ENCODE assay signal across 17 cellular contexts in genomic region chr6:3869632-3870527, GRCh38. TPM values are rescaled to one million over a fixed set of nuclear protein-coding genes. Genes with fewer than 3 reads are reported as not detected.
DNase-seq lines count a peak whose midpoint lies in the region; ATAC-seq and TF ChIP-seq lines count a peak whose summit lies in the region.
"Had no signal": no experiment of that assay in that cellular context is flagged by ENCODE, and none has a peak within 500 bp of the region (broad histone marks: within the 10 kb centered on the region; RNA-seq: fewer than 3 reads in every experiment).

No MANE protein-coding gene starts in this region.

- H3K4me3 ChIP-seq in transverse colon = no peak overlapping the region
- H3K4me3 ChIP-seq: psoas muscle had no signal

- TF ChIP-seq POLR2A in transverse colon (IDR thresholded peaks at IDR 0.05) = no peak

- no peak for TF ChIP-seq CTCF in transverse colon (IDR thresholded peaks at IDR 0.05)

- intact Hi-C loops in transverse colon (cut with DNase I; ENCODE audit: low total_unique reads) = no loop called here

- no peaks in the 10 kb centered on the region for H3K36me3 ChIP-seq in transverse colon

- no peaks in the 10 kb centered on the region for H3K27me3 ChIP-seq in transverse colon

- ATAC-seq in activated CD4-positive, CD25-positive, alpha-beta regulatory T cell treated with anti-CD3 and anti-CD28 coated beads, Interleukin-2, amount 50 U/mL, for 24 hours = peak; percentile 78
- ATAC-seq in left lobe of liver = peak; percentile 59
- no peak for ATAC-seq in HG02870 (IDR thresholded peaks at IDR 0.05; ENCODE audit: unreplicated experiment)
- ATAC-seq: esophagus mucosa, HCT116, psoas muscle, SK-N-SH treated with all-trans-retinoic acid at 6 μM for 48 hours had no signal

- H3K4me1 ChIP-seq in transverse colon = peaks cover 0 to 14% (median 8%) of the 10 kb centered on the region in 4 donors
- H3K4me1 ChIP-seq: psoas muscle had no signal

- H3K9me3 ChIP-seq in transverse colon = no peaks in the 10 kb centered on the region
- H3K9me3 ChIP-seq: psoas muscle had no signal

- peak; percentile 39 for DNase-seq in stimulated activated naive CD4-positive, alpha-beta T cell treated with Interleukin-2 at 50 U/mL for 16 hours (lab: John Stamatoyannopoulos, UW)
- DNase-seq in stimulated activated naive CD4-positive, alpha-beta T cell (lab: John Stamatoyannopoulos, UW) = no peak
- DNase-seq in left lobe of liver (ENCODE audit: low spot score) (peak; percentile 48), transverse colon (peak; percentile 19), D341Med (ENCODE audit: low spot score) (no peak), cerebellar cortex (ENCODE audit: low spot score) (no peak)
- DNase-seq: activated B cell treated with CpG ODN at 0.5 μM for 24 hours, caudate nucleus, GF-D8, mesendoderm, psoas muscle had no signal

- in situ Hi-C loops in transverse colon (cut with MboI; ENCODE audit: low pct_ligation_motif_present in 1 of 4, low pct_unique_long_range_greater_than_20kb in 1 of 4, low sequenced_read_pairs in 3 of 4) = no loop called here

- no peak for TF ChIP-seq EP300 in transverse colon (IDR thresholded peaks at IDR 0.05; ENCODE audit: low read depth)

- 58 to 64% methylated on average over 8 to 16 of the region's 16 CpGs for WGBS in transverse colon (ENCODE audit: low coverage in 1 of 2), 2 donors

- no peak overlapping the region for H3K27ac ChIP-seq in transverse colon
- H3K27ac ChIP-seq: C4-2B, psoas muscle had no signal

RNA-seq across cellular contexts. Expression of gene FAM50B, which starts 20.7 kb away (rescaled TPM):
- total RNA-seq in left lobe of liver (7.3 TPM), transverse colon (1 to 10 TPM in 3 of 4 donors, not detected in 1; 3.4 to 6.4 (median 5.2) TPM)

Comparison
In these comparisons a context has a peak if more than half of its experiments do, and no peak if none do; other contexts are left out.
1. DNase-seq: peak in stimulated activated naive CD4-positive, alpha-beta T cell treated with Interleukin-2 at 50 U/mL for 16 hours (single experiment), left lobe of liver (single experiment) and transverse colon (single experiment); none in stimulated activated naive CD4-positive, alpha-beta T cell (0 of 6), D341Med (single experiment) and cerebellar cortex (single experiment).